21 cellular contexts compared by ENCODE assay signal in the genomic region with DNA sequence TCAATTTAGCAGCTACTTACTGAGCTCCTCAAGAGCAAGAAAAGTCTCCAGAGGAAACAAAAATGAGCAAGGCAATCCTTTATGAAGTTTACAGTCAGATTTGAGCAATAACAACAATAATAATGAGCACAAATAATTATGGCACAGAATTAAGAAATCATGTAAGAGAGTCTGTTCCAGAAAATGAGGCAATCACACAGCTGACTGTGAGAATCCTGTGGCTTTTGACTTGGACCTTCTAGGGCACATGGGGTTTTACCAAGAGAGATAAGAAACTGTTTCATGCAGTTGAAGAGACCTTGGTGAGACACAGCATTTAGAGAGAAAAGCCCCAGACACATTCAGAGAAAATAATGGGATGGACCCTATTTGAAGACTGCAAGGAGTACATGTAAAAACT.
"Had no signal": no experiment of that assay in that cellular context is flagged by ENCODE, and none has a peak within 500 bp of the region (broad histone marks: within the 10 kb centered on the region; RNA-seq: fewer than 3 reads in every experiment).

No MANE protein-coding gene starts in this region.

- H3K27ac ChIP-seq: body of pancreas, prostate gland had no signal

- H3K27me3 Mint-ChIP-seq: activated CD8-positive, alpha-beta T cell treated with anti-CD3 and anti-CD28 coated beads for 36 hours; activated naive CD4-positive, alpha-beta T cell treated with anti-CD3 and anti-CD28 coated beads, Interleukin-2, amount 50 U/mL, for 24 hours; memory B cell; T-helper 17 cell had no signal

- DNase-seq: activated CD4-positive, alpha-beta T cell treated with anti-CD3 and anti-CD28 coated beads for 48 hours; activated CD8-positive, alpha-beta T cell treated with anti-CD3 and anti-CD28 coated beads for 36 hours; activated effector memory CD4-positive, alpha-beta T cell treated with anti-CD3 and anti-CD28 coated beads, Interleukin-2, amount 50 U/mL, for 16 hours; activated T-cell treated with anti-CD3 and anti-CD28 coated beads, Interleukin-2, amount 50 U/mL, for 4 hours; amniotic stem cell; body of pancreas; effector CD8-positive, alpha-beta T cell; hippocampal formation; kidney; left ventricle myocardium superior; natural killer cell; nucleus accumbens; right cardiac atrium; small intestine; stimulated activated CD4-positive, alpha-beta T cell treated with anti-CD3 and anti-CD28 coated beads, Interleukin-4, amount 100 ng/mL, for 24 hours; stimulated activated naive CD8-positive, alpha-beta T cell treated with anti-CD3 and anti-CD28 coated beads, Interleukin-15, Interleukin-2, amounts not matched to agents 100 U/mL and 50 U/mL, for 24 hours; T-helper 17 cell; trophoblast cell had no signal

- H3K27me3 ChIP-seq: body of pancreas had no signal

- H3K36me3 Mint-ChIP-seq: activated naive CD4-positive, alpha-beta T cell treated with anti-CD3 and anti-CD28 coated beads, Interleukin-2, amount 50 U/mL, for 24 hours; memory B cell; natural killer cell had no signal

- H3K9me3 ChIP-seq: body of pancreas, prostate gland had no signal

- H3K4me3 ChIP-seq: body of pancreas, prostate gland had no signal

- H3K9me3 Mint-ChIP-seq: memory B cell had no signal

- H3K4me1 Mint-ChIP-seq: activated naive CD4-positive, alpha-beta T cell treated with anti-CD3 and anti-CD28 coated beads, Interleukin-2, amount 50 U/mL, for 24 hours; memory B cell; natural killer cell; T-helper 17 cell had no signal

- FAIRE-seq: small intestine had no signal

- H3K4me3 Mint-ChIP-seq: activated CD8-positive, alpha-beta T cell treated with anti-CD3 and anti-CD28 coated beads for 36 hours; activated naive CD4-positive, alpha-beta T cell treated with anti-CD3 and anti-CD28 coated beads, Interleukin-2, amount 50 U/mL, for 24 hours; activated T-cell treated with anti-CD3 and anti-CD28 coated beads, Interleukin-2, amount 50 U/mL, for 4 hours; memory B cell; natural killer cell; T-helper 17 cell had no signal

- H3K27ac Mint-ChIP-seq: activated CD8-positive, alpha-beta T cell treated with anti-CD3 and anti-CD28 coated beads for 36 hours; activated naive CD4-positive, alpha-beta T cell treated with anti-CD3 and anti-CD28 coated beads, Interleukin-2, amount 50 U/mL, for 24 hours; memory B cell; natural killer cell; T-helper 17 cell had no signal

- H3K4me1 ChIP-seq: body of pancreas, prostate gland had no signal

- ATAC-seq: activated CD8-positive, alpha-beta T cell treated with anti-CD3 and anti-CD28 coated beads for 36 hours; activated T-cell treated with anti-CD3 and anti-CD28 coated beads, Interleukin-2, amount 50 U/mL, for 4 hours; body of pancreas; left ventricle myocardium superior; natural killer cell; right cardiac atrium; stimulated activated naive CD8-positive, alpha-beta T cell treated with anti-CD3 and anti-CD28 coated beads, Interleukin-15, Interleukin-2, amounts not matched to agents 100 U/mL and 50 U/mL, for 24 hours; T-helper 17 cell had no signal

- H3K36me3 ChIP-seq: prostate gland had no signal
